Comparison of ENCODE assay signal across 1 cellular context in genomic region chr18:4125246-4125938, GRCh38.
A peak's percentile ranks its signal among the peaks of the same experiment; 100 is the strongest.
TF ChIP-seq lines count a peak whose summit lies in the region.

No MANE protein-coding gene starts in this region.

TF ChIP-seq in WTC11, 78 proteins besides CTCF, POLR2A, EP300 and RAD21 (continued from another document):
- TF ChIP-seq ZNF532 (CRISPR knock-in tag; IDR thresholded peaks at IDR 0.05; ENCODE audit: borderline replicate concordance) (no peak), ZBTB21 (CRISPR knock-in tag; IDR thresholded peaks at IDR 0.05; ENCODE audit: borderline replicate concordance) (no peak), USF1 (CRISPR knock-in tag; IDR thresholded peaks at IDR 0.05) (no peak), TEAD4 (CRISPR knock-in tag; IDR thresholded peaks at IDR 0.05) (no peak), JAZF1 (CRISPR knock-in tag; IDR thresholded peaks at IDR 0.05) (no peak), TP53 (CRISPR knock-in tag; IDR thresholded peaks at IDR 0.05) (no peak), SMAD4 (CRISPR knock-in tag; IDR thresholded peaks at IDR 0.05) (no peak), ZNF138 (CRISPR knock-in tag; conservative IDR thresholded peaks at IDR 0.05) (no peak), ATF6 (CRISPR knock-in tag; IDR thresholded peaks at IDR 0.05) (no peak), STAT6 (CRISPR knock-in tag; conservative IDR thresholded peaks at IDR 0.05; ENCODE audit: low read depth) (no peak), MLX (CRISPR knock-in tag; IDR thresholded peaks at IDR 0.05) (no peak), ZNF219 (CRISPR knock-in tag; IDR thresholded peaks at IDR 0.05; ENCODE audit: borderline replicate concordance) (no peak), TCF7 (CRISPR knock-in tag; IDR thresholded peaks at IDR 0.05; ENCODE audit: low read depth) (no peak), ZNF416 (CRISPR knock-in tag; IDR thresholded peaks at IDR 0.05) (no peak), TEAD1 (CRISPR knock-in tag; IDR thresholded peaks at IDR 0.05) (peak; percentile 37; the same call in 1 of the 2 replicates), NFATC4 (CRISPR knock-in tag; IDR thresholded peaks at IDR 0.05) (no peak), ZNF121 (CRISPR knock-in tag; IDR thresholded peaks at IDR 0.05) (no peak), ATF1 (CRISPR knock-in tag; IDR thresholded peaks at IDR 0.05) (no peak), KAT7 (CRISPR knock-in tag; IDR thresholded peaks at IDR 0.05; ENCODE audit: borderline replicate concordance) (no peak), E2F1 (CRISPR knock-in tag; IDR thresholded peaks at IDR 0.05) (no peak), HMGA2 (CRISPR knock-in tag; IDR thresholded peaks at IDR 0.05) (no peak), GABPB1 (CRISPR knock-in tag; IDR thresholded peaks at IDR 0.05) (no peak), ARID4B (CRISPR knock-in tag; IDR thresholded peaks at IDR 0.05; ENCODE audit: borderline replicate concordance) (no peak), ETV6 (CRISPR knock-in tag; IDR thresholded peaks at IDR 0.05) (no peak), MXD4 (CRISPR knock-in tag; IDR thresholded peaks at IDR 0.05; ENCODE audit: borderline replicate concordance) (no peak), CREM (CRISPR knock-in tag; IDR thresholded peaks at IDR 0.05) (no peak), ERG (CRISPR knock-in tag; IDR thresholded peaks at IDR 0.05) (no peak), NFE2L1 (CRISPR knock-in tag; IDR thresholded peaks at IDR 0.05) (peak; percentile 53; the same call in 1 of the 2 replicates), ATF2 (CRISPR knock-in tag; IDR thresholded peaks at IDR 0.05; ENCODE audit: borderline replicate concordance, low read depth) (no peak), NR3C1 (CRISPR knock-in tag; conservative IDR thresholded peaks at IDR 0.05; ENCODE audit: low read depth) (no peak), PRDM15 (CRISPR knock-in tag; IDR thresholded peaks at IDR 0.05) (no peak)
TF ChIP-seq in WTC11: peak in this region for 4.
